In the genomic region with DNA sequence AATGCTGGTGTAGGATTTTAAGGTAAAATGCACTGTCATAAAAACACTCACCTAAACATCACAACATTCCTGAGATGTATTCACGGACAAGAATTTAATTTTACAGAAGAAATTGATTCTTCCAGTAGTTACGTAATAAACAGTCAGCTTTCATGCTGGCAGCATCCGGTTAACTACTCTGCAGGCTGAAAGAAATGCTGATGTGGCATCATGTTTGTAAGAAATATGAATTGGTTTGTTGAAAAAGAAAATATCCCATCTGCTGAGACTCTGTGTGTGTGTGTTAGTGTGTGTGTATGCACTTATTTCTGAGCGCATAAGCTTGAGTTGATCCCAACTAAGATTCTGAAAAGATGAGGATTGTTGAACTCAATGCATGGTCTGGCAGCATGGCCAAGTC, we compare ENCODE assay signal across 22 cellular contexts.
DNase-seq lines count a peak whose midpoint lies in the region; ATAC-seq, FAIRE-seq and TF ChIP-seq lines count a peak whose summit lies in the region.
"Had no signal": no experiment of that assay in that cellular context is flagged by ENCODE, and none has a peak within 500 bp of the region (broad histone marks: within the 10 kb centered on the region; RNA-seq: fewer than 3 reads in every experiment).

No MANE protein-coding gene starts in this region.

- peaks cover 5% of the 10 kb centered on the region for H3K9me3 Mint-ChIP-seq in astrocyte (ENCODE audit: unreplicated experiment)
- H3K9me3 Mint-ChIP-seq: GM23338 had no signal

- FAIRE-seq in astrocyte (lab: Jason Lieb, UNC): no peak

- H3F3A ChIP-seq in smooth muscle cell (ENCODE audit: low read depth): peaks cover 4% of the 10 kb centered on the region

- no peaks in the 10 kb centered on the region for H3K27me3 Mint-ChIP-seq in astrocyte (ENCODE audit: low read depth, unreplicated experiment)

- no peaks in the 10 kb centered on the region for H3K36me3 Mint-ChIP-seq in astrocyte (ENCODE audit: low read depth, unreplicated experiment)
- H3K36me3 Mint-ChIP-seq: CD8-positive, alpha-beta memory T cell had no signal

- H2AFZ ChIP-seq in astrocyte (ENCODE audit: low read depth, low read length) (no peak overlapping the region), smooth muscle cell (ENCODE audit: low read depth) (no peak overlapping the region)
- H2AFZ ChIP-seq: GM23338 had no signal

- no peaks in the 10 kb centered on the region for H3K4me1 ChIP-seq in astrocyte (ENCODE audit: insufficient read depth, low read length)
- H3K4me1 ChIP-seq in smooth muscle cell (ENCODE audit: low read depth): peaks cover 3% of the 10 kb centered on the region
- H3K4me1 ChIP-seq: Peyer's patch had no signal

- no peaks in the 10 kb centered on the region for H3K36me3 ChIP-seq in astrocyte (ENCODE audit: insufficient read depth, low read length)
- no peaks in the 10 kb centered on the region for H3K36me3 ChIP-seq in smooth muscle cell (ENCODE audit: low read depth)
- H3K36me3 ChIP-seq: BLaER1 treated with 17β-estradiol and CSF1 and Interleukin-3, amounts not matched to agents 10 nM and 100 nM; MG63; Peyer's patch had no signal

- 90% methylated on average over 4 of the region's 4 CpGs for WGBS in smooth muscle cell (ENCODE audit: low lambda C conversion rate)

- DNase-seq in NOMO-1 treated with DMSO at 0.1 percent for 48 hours (lab: John Stamatoyannopoulos, UW; ENCODE audit: unreplicated experiment): peak; percentile 6
- no peak for DNase-seq in NOMO-1 treated with dmso at 0.1 percent for 144 hours (lab: John Stamatoyannopoulos, UW; ENCODE audit: unreplicated experiment)
- no peak for DNase-seq in astrocyte (ENCODE audit: low read depth)
- DNase-seq in fibroblast of the aortic adventitia (ENCODE audit: low read depth): peak; percentile 42
- no peak for DNase-seq in smooth muscle cell (lab: John Stamatoyannopoulos, UW; ENCODE audit: unreplicated experiment)
- DNase-seq in effector CD4-positive, alpha-beta T cell: no peak
- no peak for DNase-seq in cerebellar cortex (ENCODE audit: low spot score)
- DNase-seq: 8988T; CD8-positive, alpha-beta memory T cell; DMS79 treated with DMSO at 0.1 percent for 48 hours; MG63; NCI-H1105; NCI-H1694; NCI-H2107; NCI-H2227 treated with DMSO at 0.1 percent for 48 hours; NCI-H524 treated with DMSO at 0.1 percent for 48 hours; Peyer's patch had no signal

- no peaks in the 10 kb centered on the region for H3K27me3 ChIP-seq in astrocyte (ENCODE audit: insufficient read depth, low read length)
- no peaks in the 10 kb centered on the region for H3K27me3 ChIP-seq in smooth muscle cell (ENCODE audit: low read depth)
- H3K27me3 ChIP-seq: BLaER1 treated with 17β-estradiol and CSF1 and Interleukin-3, amounts not matched to agents 10 nM and 100 nM; MG63; Peyer's patch had no signal

- H3K9ac ChIP-seq in astrocyte (ENCODE audit: low read length) (no peak overlapping the region), smooth muscle cell (ENCODE audit: low read depth) (peak overlapping the region; percentile 19)
- H3K9ac ChIP-seq: BLaER1 treated with 17β-estradiol and CSF1 and Interleukin-3, amounts not matched to agents 10 nM and 100 nM; KMS-11 had no signal

- H3K4me1 Mint-ChIP-seq in astrocyte (ENCODE audit: low read depth, unreplicated experiment): peaks cover 11% of the 10 kb centered on the region
- H3K4me1 Mint-ChIP-seq: CD8-positive, alpha-beta memory T cell had no signal

- peak overlapping the region; percentile 47 for H3K27ac Mint-ChIP-seq in astrocyte (ENCODE audit: unreplicated experiment)
- H3K27ac Mint-ChIP-seq: CD8-positive, alpha-beta memory T cell; GM23338 had no signal

- TF ChIP-seq CTCF in astrocyte (IDR thresholded peaks at IDR 0.05; ENCODE audit: insufficient read depth, low read depth, low read length): no peak
- no peak for TF ChIP-seq CTCF in fibroblast of the aortic adventitia (IDR thresholded peaks at IDR 0.05; ENCODE audit: insufficient read depth, low read length)
- no peak for TF ChIP-seq CTCF in smooth muscle cell (IDR thresholded peaks at IDR 0.05; ENCODE audit: borderline replicate concordance, insufficient read depth, poor library complexity, severe bottlenecking)

- no peak for ATAC-seq in GM21367 (IDR thresholded peaks at IDR 0.05; ENCODE audit: unreplicated experiment)
- ATAC-seq: GM23338, Right ventricle myocardium inferior had no signal

- H3K27ac ChIP-seq in astrocyte (ENCODE audit: low read depth, low read length) (no peak overlapping the region), smooth muscle cell (ENCODE audit: low read depth) (peak overlapping the region; percentile 53)
- H3K27ac ChIP-seq: BLaER1 treated with 17β-estradiol and CSF1 and Interleukin-3, amounts not matched to agents 10 nM and 100 nM; KMS-11; Peyer's patch had no signal

- H3K4me2 ChIP-seq in astrocyte (ENCODE audit: low read length) (no peak overlapping the region), smooth muscle cell (no peak overlapping the region)
- H3K4me2 ChIP-seq: GM23338, KMS-11 had no signal

- H3K4me3 Mint-ChIP-seq in astrocyte (ENCODE audit: unreplicated experiment): no peak overlapping the region
- H3K4me3 Mint-ChIP-seq: CD8-positive, alpha-beta memory T cell; GM23338 had no signal

- H4K20me1 ChIP-seq in astrocyte (ENCODE audit: insufficient read depth, low read length) (no peaks in the 10 kb centered on the region), smooth muscle cell (ENCODE audit: low read depth) (no peaks in the 10 kb centered on the region)
- H4K20me1 ChIP-seq: BLaER1 treated with 17β-estradiol and CSF1 and Interleukin-3, amounts not matched to agents 10 nM and 100 nM had no signal

- no peaks in the 10 kb centered on the region for H3K79me2 ChIP-seq in astrocyte (ENCODE audit: insufficient read depth, low read length)
- H3K79me2 ChIP-seq in smooth muscle cell (ENCODE audit: low read depth): no peaks in the 10 kb centered on the region

- H3K9me3 ChIP-seq in astrocyte (ENCODE audit: insufficient read depth, low read depth, low read length): no peaks in the 10 kb centered on the region
- no peaks in the 10 kb centered on the region for H3K9me3 ChIP-seq in smooth muscle cell (replicated peaks; ENCODE audit: low read depth)
- H3K9me3 ChIP-seq: BLaER1 treated with 17β-estradiol and CSF1 and Interleukin-3, amounts not matched to agents 10 nM and 100 nM; MG63; Peyer's patch had no signal

- no peak overlapping the region for H3K4me3 ChIP-seq in astrocyte (ENCODE audit: insufficient read depth, low read depth, low read length)
- H3K4me3 ChIP-seq in fibroblast of the aortic adventitia (ENCODE audit: low read depth, low read length): no peak overlapping the region
- no peak overlapping the region for H3K4me3 ChIP-seq in smooth muscle cell
- H3K4me3 ChIP-seq: BLaER1 treated with 17β-estradiol and CSF1 and Interleukin-3, amounts not matched to agents 10 nM and 100 nM; GM23338; MG63; Peyer's patch had no signal

Comparison
In these comparisons a context has a peak if more than half of its experiments do, and no peak if none do; other contexts are left out.
1. DNase-seq: peak in NOMO-1 treated with DMSO at 0.1 percent for 48 hours (single experiment) and fibroblast of the aortic adventitia (single experiment); none in NOMO-1 treated with dmso at 0.1 percent for 144 hours (single experiment), astrocyte (single experiment), smooth muscle cell (single experiment), effector CD4-positive, alpha-beta T cell (single experiment) and cerebellar cortex (single experiment).